ENCODE assay signal across 1 cellular context in genomic region chr20:34475979-34476736, GRCh38.
A peak's percentile ranks its signal among the peaks of the same experiment; 100 is the strongest.
TF ChIP-seq lines count a peak whose summit lies in the region.

No MANE protein-coding gene starts in this region.

TF ChIP-seq in HepG2, 621 proteins besides CTCF, POLR2A, EP300 and RAD21 (continued from another document and continues in another):
- TF ChIP-seq ZHX1 (CRISPR knock-in tag; IDR thresholded peaks at IDR 0.05; ENCODE audit: low read depth): no peak
- no peak for TF ChIP-seq ZSCAN25 (CRISPR knock-in tag; IDR thresholded peaks at IDR 0.05)
- TF ChIP-seq ZBTB2 (CRISPR knock-in tag; IDR thresholded peaks at IDR 0.05; ENCODE audit: low read depth): no peak
- no peak for TF ChIP-seq PLSCR1 (CRISPR knock-in tag; IDR thresholded peaks at IDR 0.05; ENCODE audit: borderline replicate concordance)
- no peak for TF ChIP-seq ZNF362 (CRISPR knock-in tag; IDR thresholded peaks at IDR 0.05; ENCODE audit: borderline replicate concordance)
- TF ChIP-seq CBX5 (CRISPR knock-in tag; IDR thresholded peaks at IDR 0.05; ENCODE audit: borderline replicate concordance): no peak
- no peak for TF ChIP-seq ZNF282 (IDR thresholded peaks at IDR 0.05; ENCODE audit: partially characterized antibody)
- no peak for TF ChIP-seq KDM4B (CRISPR knock-in tag; IDR thresholded peaks at IDR 0.05)
- no peak for TF ChIP-seq ZBTB49 (CRISPR knock-in tag; IDR thresholded peaks at IDR 0.05; ENCODE audit: borderline replicate concordance)
- no peak for TF ChIP-seq CENPBD1 (CRISPR knock-in tag; IDR thresholded peaks at IDR 0.05; ENCODE audit: borderline replicate concordance, low read depth)
- no peak for TF ChIP-seq ZNF776 (CRISPR knock-in tag; IDR thresholded peaks at IDR 0.05)
- TF ChIP-seq SUZ12 (IDR thresholded peaks at IDR 0.05; ENCODE audit: low read depth, low read length): no peak
- TF ChIP-seq KAT7 (CRISPR knock-in tag; IDR thresholded peaks at IDR 0.05; ENCODE audit: borderline replicate concordance): peak; percentile 75; the same call in 1 of the 2 replicates
- TF ChIP-seq ZSCAN29 (CRISPR knock-in tag; conservative IDR thresholded peaks at IDR 0.05): 0 out of 2 replicates have a peak, but pooled peaks have one; percentile 41
- 0 out of 2 replicates have a peak, but pooled peaks have one; percentile 39 for TF ChIP-seq NAIF1 (CRISPR knock-in tag; IDR thresholded peaks at IDR 0.05; ENCODE audit: borderline replicate concordance)
- TF ChIP-seq NFE2L2 (IDR thresholded peaks at IDR 0.05; ENCODE audit: low read length): no peak
- TF ChIP-seq MXD1 (CRISPR knock-in tag; IDR thresholded peaks at IDR 0.05): 0 out of 2 replicates have a peak, but pooled peaks have one; percentile 27
- TF ChIP-seq RBM22 (optimal IDR thresholded peaks at IDR 0.05; ENCODE audit: low read length): peak; percentile 10
- no peak for TF ChIP-seq ELK4 (CRISPR knock-in tag; IDR thresholded peaks at IDR 0.05; ENCODE audit: borderline replicate concordance)
- no peak for TF ChIP-seq ZNF646 (CRISPR knock-in tag; IDR thresholded peaks at IDR 0.05)
- no peak for TF ChIP-seq ZNF224 (CRISPR knock-in tag; IDR thresholded peaks at IDR 0.05)
- TF ChIP-seq MXI1 (IDR thresholded peaks at IDR 0.05; ENCODE audit: borderline replicate concordance, low read depth, low read length): peak; percentile 50; the same call in 1 of the 3 replicates
- peak; percentile 70 for TF ChIP-seq HOXA3 (CRISPR knock-in tag; IDR thresholded peaks at IDR 0.05)
- 0 out of 2 replicates have a peak, but pooled peaks have one; percentile 24 for TF ChIP-seq NR2C2 (CRISPR knock-in tag; IDR thresholded peaks at IDR 0.05; ENCODE audit: borderline replicate concordance)
- TF ChIP-seq ZNF33B (CRISPR knock-in tag; IDR thresholded peaks at IDR 0.05): no peak
- no peak for TF ChIP-seq HCFC1 (IDR thresholded peaks at IDR 0.05; ENCODE audit: low read depth, low read length)
- TF ChIP-seq ZNF317 (CRISPR knock-in tag; IDR thresholded peaks at IDR 0.05): no peak
- TF ChIP-seq TEF (CRISPR knock-in tag; IDR thresholded peaks at IDR 0.05): no peak
- no peak for TF ChIP-seq SP1 (IDR thresholded peaks at IDR 0.05)
- TF ChIP-seq SP1 (CRISPR knock-in tag; IDR thresholded peaks at IDR 0.05): no peak
- TF ChIP-seq NFATC3 (CRISPR knock-in tag; IDR thresholded peaks at IDR 0.05): no peak
- no peak for TF ChIP-seq GATA4 (IDR thresholded peaks at IDR 0.05; ENCODE audit: borderline replicate concordance, low read depth)
- TF ChIP-seq ZSCAN22 (CRISPR knock-in tag; IDR thresholded peaks at IDR 0.05): no peak
- TF ChIP-seq MAX (IDR thresholded peaks at IDR 0.05): peak; percentile 53; the same call in 1 of the 2 replicates
- no peak for TF ChIP-seq ZNF382 (CRISPR knock-in tag; IDR thresholded peaks at IDR 0.05; ENCODE audit: borderline replicate concordance)
- no peak for TF ChIP-seq ZNF780A (CRISPR knock-in tag; IDR thresholded peaks at IDR 0.05)
- no peak for TF ChIP-seq ZBTB10 (CRISPR knock-in tag; IDR thresholded peaks at IDR 0.05; ENCODE audit: borderline replicate concordance)
